18 cellular contexts compared by ENCODE assay signal in the genomic region with DNA sequence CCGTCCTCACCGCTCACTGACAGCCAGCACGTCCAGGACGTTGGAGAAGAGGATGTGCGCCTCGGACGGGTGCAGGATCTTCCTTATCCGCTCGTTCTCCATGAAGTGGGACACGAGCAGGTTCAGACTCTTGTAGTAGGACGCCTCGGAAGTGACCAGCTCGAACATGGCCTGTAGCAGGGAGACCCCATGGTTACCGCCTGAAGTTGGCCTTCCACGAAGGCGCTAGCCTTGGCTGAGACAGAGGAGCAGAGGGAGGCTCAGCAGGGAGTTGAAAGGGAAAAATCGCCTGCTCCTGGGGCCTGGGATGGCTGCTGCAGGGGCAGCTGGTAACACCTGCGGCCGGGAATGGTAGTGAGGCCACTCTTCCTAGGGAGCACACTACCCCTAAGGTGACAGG. TPM values are rescaled to one million over a fixed set of nuclear protein-coding genes. Genes with fewer than 3 reads are reported as not detected.
A peak's percentile ranks its signal among the peaks of the same experiment; 100 is the strongest.
DNase-seq lines count a peak whose midpoint lies in the region; FAIRE-seq and TF ChIP-seq lines count a peak whose summit lies in the region.
"Had no signal": no experiment of that assay in that cellular context is flagged by ENCODE, and none has a peak within 500 bp of the region (broad histone marks: within the 10 kb centered on the region; RNA-seq: fewer than 3 reads in every experiment).

No MANE protein-coding gene starts in this region.

- intact Hi-C loops in sigmoid colon (cut with DNase I): no loop called here

- H3K9me3 ChIP-seq in hepatocyte (ENCODE audit: low read depth): no peaks in the 10 kb centered on the region
- no peaks in the 10 kb centered on the region for H3K9me3 ChIP-seq in sigmoid colon

- TF ChIP-seq CTCF in hepatocyte (IDR thresholded peaks at IDR 0.05; ENCODE audit: poor library complexity) (no peak), sigmoid colon (IDR thresholded peaks at IDR 0.05) (no peak), foreskin fibroblast (IDR thresholded peaks at IDR 0.05; ENCODE audit: low read depth, low read length) (no peak)

- H4K20me1 ChIP-seq in hepatocyte (ENCODE audit: insufficient read depth, poor library complexity, severe bottlenecking): no peaks in the 10 kb centered on the region

- H3K27ac ChIP-seq in hepatocyte: no peak overlapping the region
- H3K27ac ChIP-seq in sigmoid colon: no peak overlapping the region

- WGBS in hepatocyte (ENCODE audit: low lambda C conversion rate, missing lambda C conversion rate): 92% methylated on average over 19 of the region's 19 CpGs
- WGBS in sigmoid colon, 2 donors: 93 to 94% methylated on average over 19 of the region's 19 CpGs

- no peak overlapping the region for H3K4me2 ChIP-seq in hepatocyte

- no peak for TF ChIP-seq EP300 in sigmoid colon (IDR thresholded peaks at IDR 0.05)

- H3K9me2 ChIP-seq in hepatocyte (replicated peaks; ENCODE audit: insufficient read depth): no peaks in the 10 kb centered on the region

- H2AFZ ChIP-seq in hepatocyte: no peak overlapping the region

- H3K4me3 ChIP-seq in H7 (ENCODE audit: insufficient read depth, low read depth, low read length) (no peak overlapping the region), hepatocyte (no peak overlapping the region), sigmoid colon (no peak overlapping the region), foreskin fibroblast (ENCODE audit: low read depth in 1 of 2, low read length in 2 of 2) (no peak overlapping the region)
- H3K4me3 ChIP-seq: K562 had no signal

- no peaks in the 10 kb centered on the region for H3K36me3 ChIP-seq in H7 (replicated peaks; ENCODE audit: control insufficient read depth, insufficient read depth, low read length)
- no peaks in the 10 kb centered on the region for H3K36me3 ChIP-seq in hepatocyte (replicated peaks; ENCODE audit: insufficient read depth, low read depth)
- H3K36me3 ChIP-seq in sigmoid colon: no peaks in the 10 kb centered on the region

- no peaks in the 10 kb centered on the region for H3K79me2 ChIP-seq in hepatocyte

- TF ChIP-seq POLR2A in GM12892 (IDR thresholded peaks at IDR 0.05; ENCODE audit: low read depth, low read length): no peak
- TF ChIP-seq POLR2A in sigmoid colon (IDR thresholded peaks at IDR 0.05): no peak

- no peaks in the 10 kb centered on the region for H3K4me1 ChIP-seq in hepatocyte (ENCODE audit: insufficient read depth)
- peaks cover 0 to 6% (median 0%) of the 10 kb centered on the region in 4 donors for H3K4me1 ChIP-seq in sigmoid colon

- H3K27me3 ChIP-seq in H7 (ENCODE audit: control insufficient read depth, insufficient read depth, low read length) (no peaks in the 10 kb centered on the region), hepatocyte (no peaks in the 10 kb centered on the region), sigmoid colon (peaks cover under 1 to 38% (median 18%) of the 10 kb centered on the region in 3 donors)

- peak; percentile 11 for DNase-seq in GM12892 (ENCODE audit: insufficient read length)
- peak; percentile 52 for DNase-seq in H7
- DNase-seq in hepatocyte (ENCODE audit: low spot score): peak; percentile 2
- DNase-seq in sigmoid colon: peak; percentile 56
- DNase-seq in NCI-H1048 (lab: John Stamatoyannopoulos, UW): no peak
- no peak for DNase-seq in NCI-H2196 treated with DMSO at 0.1 percent for 48 hours (lab: John Stamatoyannopoulos, UW; ENCODE audit: unreplicated experiment)
- no peak for DNase-seq in foreskin fibroblast
- DNase-seq: ACHN, C1 segment of cervical spinal cord, DMS79 treated with DMSO at 0.1 percent for 48 hours, GOT3, NCI-H1105 treated with DMSO at 0.1 percent for 48 hours, NCI-H1694, NCI-H226, NCI-H524 treated with DMSO at 0.1 percent for 48 hours, PC-3 had no signal

- FAIRE-seq in GM12892 (lab: Jason Lieb, UNC): no peak
- FAIRE-seq: D721Med, K562 had no signal

RNA-seq across cellular contexts. Expression of a gene that starts 24.7 kb away (rescaled TPM):
- polyA plus RNA-seq in GM12892 (2012; ENCODE audit: missing spikeins): not detected
- 1.6 and 5.2 TPM in 2 replicates for total RNA-seq in H7 (2014; rRNA removed; shearing (Covaris generic))
- total RNA-seq in hepatocyte (1.4 and 2.2 TPM in 2 replicates), sigmoid colon (1 to 10 TPM in 2 of 4 donors, under 1 TPM in 2; under 0.01 to 1.9 (median 0.71) TPM)
- polyA plus RNA-seq in hepatocyte (5.9 and 7.5 TPM in 2 replicates), sigmoid colon (10 to 100 TPM in 1 of 3 donors, 1 to 10 TPM in 2; 7.2 to 13.2 (median 8.8) TPM)

Comparison
In these comparisons a context has a peak if more than half of its experiments do, and no peak if none do; other contexts are left out.
1. DNase-seq: peak in GM12892 (single experiment), H7 (single experiment), hepatocyte (single experiment) and sigmoid colon (single experiment); none in NCI-H1048 (single experiment), NCI-H2196 treated with DMSO at 0.1 percent for 48 hours (single experiment) and foreskin fibroblast (0 of 2).